21 cellular contexts compared by ENCODE assay signal in the genomic region with DNA sequence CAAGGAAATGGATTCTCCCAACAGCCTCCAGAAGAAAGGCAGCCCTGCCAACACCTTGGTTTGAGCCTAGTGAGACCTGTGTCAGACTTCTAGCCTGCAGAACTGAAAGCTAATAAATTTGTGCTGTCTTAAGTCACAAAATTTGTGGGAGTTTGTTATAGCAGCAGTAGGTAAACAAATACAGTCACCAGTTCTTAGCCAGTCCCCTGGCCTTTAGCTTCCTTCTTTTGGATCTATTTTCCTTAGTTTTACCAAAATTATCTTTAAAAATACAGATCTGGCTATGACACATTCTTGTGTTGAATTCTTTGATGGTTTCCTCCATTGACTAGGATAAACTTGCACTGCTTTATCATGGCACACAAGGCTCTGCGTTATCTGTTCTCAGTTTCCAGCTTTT.
DNase-seq lines count a peak whose midpoint lies in the region; ATAC-seq and TF ChIP-seq lines count a peak whose summit lies in the region.
"Had no signal": no experiment of that assay in that cellular context is flagged by ENCODE, and none has a peak within 500 bp of the region (broad histone marks: within the 10 kb centered on the region; RNA-seq: fewer than 3 reads in every experiment).

No MANE protein-coding gene starts in this region.

- no peak overlapping the region for H2AFZ ChIP-seq in PC-3 (ENCODE audit: low read length)

- H3K4me3 Mint-ChIP-seq in chondrocyte (ENCODE audit: unreplicated experiment), result no peak overlapping the region
- no peak overlapping the region for H3K4me3 Mint-ChIP-seq in T-helper 17 cell
- H3K4me3 Mint-ChIP-seq: CD4-positive, CD25-positive, alpha-beta regulatory T cell had no signal

- CTCF ChIA-PET in PC-3 (lab: Charles Lee), result no interaction called here

- BruUV-seq in PC-3 (replicated peaks; lab: Mats Ljungman, UMichigan), result no TSS peak

- no peak overlapping the region for H3K9ac ChIP-seq in PC-3 (ENCODE audit: low read length)
- H3K9ac ChIP-seq in skeletal muscle satellite cell (ENCODE audit: low read depth, low read length), result peak overlapping the region; percentile 0
- H3K9ac ChIP-seq: BLaER1 had no signal

- peak overlapping the region; percentile 59 for H3K27ac Mint-ChIP-seq in chondrocyte (ENCODE audit: unreplicated experiment)
- no peak overlapping the region for H3K27ac Mint-ChIP-seq in T-helper 17 cell
- H3K27ac Mint-ChIP-seq: CD4-positive, CD25-positive, alpha-beta regulatory T cell had no signal

- H3K4me1 ChIP-seq in PC-3 (ENCODE audit: insufficient read depth, low read length) (no peaks in the 10 kb centered on the region; the same call in 1 of the 2 replicates), skeletal muscle satellite cell (ENCODE audit: control insufficient read depth, insufficient read depth, low read length) (peaks cover 12% of the 10 kb centered on the region)
- H3K4me1 ChIP-seq: BLaER1 had no signal

- no peaks in the 10 kb centered on the region for H3K9me2 ChIP-seq in PC-3 (replicated peaks; ENCODE audit: low read length)

- POLR2A ChIA-PET in PC-3 (lab: Charles Lee; ENCODE audit: unreplicated experiment), result no interaction called here

- H3K27me3 ChIP-seq in PC-3 (ENCODE audit: low read length), result peaks cover 16% of the 10 kb centered on the region; the same call in 1 of the 2 replicates
- no peaks in the 10 kb centered on the region for H3K27me3 ChIP-seq in skeletal muscle satellite cell (ENCODE audit: control insufficient read depth, insufficient read depth, low read length)
- H3K27me3 ChIP-seq: BLaER1 had no signal

- H3K36me3 ChIP-seq in PC-3 (ENCODE audit: low read depth, low read length), result no peaks in the 10 kb centered on the region
- no peaks in the 10 kb centered on the region for H3K36me3 ChIP-seq in skeletal muscle satellite cell (ENCODE audit: insufficient read depth, low read length)
- H3K36me3 ChIP-seq: BLaER1 had no signal

- no peaks in the 10 kb centered on the region for H3F3A ChIP-seq in PC-3 (ENCODE audit: low read length, unreplicated experiment)

- no peaks in the 10 kb centered on the region for H3K36me3 Mint-ChIP-seq in chondrocyte (ENCODE audit: low read depth)
- H3K36me3 Mint-ChIP-seq in T-helper 17 cell (ENCODE audit: low read depth), result no peaks in the 10 kb centered on the region
- H3K36me3 Mint-ChIP-seq: CD4-positive, CD25-positive, alpha-beta regulatory T cell had no signal

- ATAC-seq in PC-3 (no peak), HG02571 (IDR thresholded peaks at IDR 0.05; ENCODE audit: unreplicated experiment) (no peak), T-helper 17 cell (no peak)
- ATAC-seq: HCT116, Right ventricle myocardium inferior had no signal

- H3K79me2 ChIP-seq in PC-3 (ENCODE audit: low read length), result no peaks in the 10 kb centered on the region

- H4K20me1 ChIP-seq in PC-3 (ENCODE audit: low read length), result no peaks in the 10 kb centered on the region
- H4K20me1 ChIP-seq: BLaER1 had no signal

- no peak overlapping the region for H3K27ac ChIP-seq in PC-3 (ENCODE audit: low read length)
- H3K27ac ChIP-seq: BLaER1, SK-N-MC had no signal

- intact Hi-C loops in PC-3 (cut with micrococcal nuclease) (no loop called here), posterior cingulate gyrus (cut with DNase I) (no loop called here)

- H3K4me2 ChIP-seq in PC-3 (ENCODE audit: low read length) (no peak overlapping the region), skeletal muscle satellite cell (ENCODE audit: low read length) (peak overlapping the region; percentile 27)
- H3K4me2 ChIP-seq: BLaER1 had no signal

- peaks cover 8% of the 10 kb centered on the region for H3K9me3 Mint-ChIP-seq in chondrocyte (ENCODE audit: low read depth)

- H3K27me3 Mint-ChIP-seq in chondrocyte (ENCODE audit: low read depth) (no peaks in the 10 kb centered on the region), T-helper 17 cell (no peaks in the 10 kb centered on the region)
- H3K27me3 Mint-ChIP-seq: CD4-positive, CD25-positive, alpha-beta regulatory T cell had no signal

- H3K9me3 ChIP-seq in PC-3 (ENCODE audit: low read length) (no peaks in the 10 kb centered on the region), skeletal muscle satellite cell (replicated peaks; ENCODE audit: low read length) (no peaks in the 10 kb centered on the region), T-helper 17 cell (ENCODE audit: control insufficient read depth, low read length, poor library complexity, severe bottlenecking) (no peaks in the 10 kb centered on the region)

- peaks cover 9% of the 10 kb centered on the region for H3K4me1 Mint-ChIP-seq in chondrocyte (ENCODE audit: low read depth)
- no peaks in the 10 kb centered on the region for H3K4me1 Mint-ChIP-seq in T-helper 17 cell
- H3K4me1 Mint-ChIP-seq: CD4-positive, CD25-positive, alpha-beta regulatory T cell had no signal

- no peak overlapping the region for H3K4me3 ChIP-seq in PC-3 (ENCODE audit: low read length)
- no peak overlapping the region for H3K4me3 ChIP-seq in skeletal muscle satellite cell (ENCODE audit: low read length)
- H3K4me3 ChIP-seq: BLaER1, SK-N-MC had no signal

- TF ChIP-seq CTCF in PC-3 (conservative IDR thresholded peaks at IDR 0.05; ENCODE audit: low read depth, low read length), result no peak
- TF ChIP-seq CTCF in chondrocyte (IDR thresholded peaks at IDR 0.05), result no peak

- DNase-seq in ELR (ENCODE audit: low read depth) (peak; percentile 9), PC-3 (peak; percentile 14), chondrocyte (ENCODE audit: low spot score) (no peak), posterior cingulate gyrus (no peak), T-helper 17 cell (no peak)
- DNase-seq: CD4-positive, CD25-positive, alpha-beta regulatory T cell; DMS153; DND-41; Karpas-422; MV-4-11; NCI-H1105 treated with DMSO at 0.1 percent for 48 hours; NCI-H146; NCI-H1930; NCI-H2107; NCI-H774 had no signal

Comparison
In these comparisons a context has a peak if more than half of its experiments do, and no peak if none do; other contexts are left out.
1. DNase-seq: peak in ELR (single experiment) and PC-3 (single experiment); none in chondrocyte (single experiment), posterior cingulate gyrus (0 of 10) and T-helper 17 cell (0 of 3).